14 cellular contexts compared by ENCODE assay signal in the genomic region with DNA sequence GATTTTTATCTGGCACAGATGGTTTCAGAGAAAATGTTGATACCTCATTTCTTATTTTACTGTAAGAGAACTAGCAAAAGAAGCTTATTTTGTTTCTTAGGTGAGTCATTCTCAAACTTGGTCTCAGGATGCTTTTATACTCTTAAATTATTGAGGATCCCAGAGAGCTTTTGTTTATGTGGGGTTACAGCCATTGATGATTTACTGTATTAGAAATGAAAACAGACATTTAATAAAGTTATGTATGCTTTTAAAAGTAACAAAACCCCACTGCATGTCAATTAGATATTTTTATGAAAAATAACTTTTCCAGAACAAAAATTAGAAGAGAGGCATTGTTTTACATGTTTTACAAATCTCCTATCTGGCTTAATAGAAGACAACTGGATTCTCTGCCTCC. TPM values are rescaled to one million over a fixed set of nuclear protein-coding genes. Genes with fewer than 3 reads are reported as not detected.
DNase-seq lines count a peak whose midpoint lies in the region; ATAC-seq, FAIRE-seq and TF ChIP-seq lines count a peak whose summit lies in the region.
"Had no signal": no experiment of that assay in that cellular context is flagged by ENCODE, and none has a peak within 500 bp of the region (broad histone marks: within the 10 kb centered on the region; RNA-seq: fewer than 3 reads in every experiment).

No MANE protein-coding gene starts in this region.

- H4K5ac ChIP-seq in H1 (ENCODE audit: insufficient read length, low read depth, low read length): no peak overlapping the region

- no peak overlapping the region for H2AK5ac ChIP-seq in H1 (ENCODE audit: low read depth, low read length)

- H3K9me3 ChIP-seq in H1 (ENCODE audit: insufficient read depth in 2 of 2, low read depth in 1 of 2, low read length in 1 of 2): no peaks in the 10 kb centered on the region

- no peak for TF ChIP-seq EP300 in H1 (IDR thresholded peaks at IDR 0.05; ENCODE audit: borderline replicate concordance in 1 of 2, low read depth in 2 of 2, low read length in 2 of 2)

- no peak overlapping the region for H3K4ac ChIP-seq in H1 (replicated peaks; ENCODE audit: insufficient read length, low read depth, low read length)

- H3K4me3 ChIP-seq in H1 (ENCODE audit: extremely low read depth in 1 of 4, insufficient read depth in 2 of 4, low read depth in 3 of 4, low read length in 4 of 4): peak overlapping the region in 1 of 4 experiments; percentile 100; a peak in 3 of 8 replicates
- H3K4me3 ChIP-seq: PC-9 had no signal

- DNase-seq in activated naive CD8-positive, alpha-beta T cell treated with anti-CD3 and anti-CD28 coated beads for 36 hours: no peak
- DNase-seq in HCEC 1CT (peak; percentile 14), H1 (ENCODE audit: low read depth in 1 of 2, low spot score in 2 of 2) (no peak), NCI-H1417 (lab: John Stamatoyannopoulos, UW) (no peak)
- DNase-seq: DMS 273 treated with DMSO at 0.1 percent for 48 hours, MM.1S, NCI-H1105, NCI-H187, NCI-H446 treated with DMSO at 0.1 percent for 48 hours, NCI-H748 treated with DMSO at 0.1 percent for 48 hours, PC-9 had no signal

- H3K23me2 ChIP-seq in H1 (ENCODE audit: low read depth, low read length): no peaks in the 10 kb centered on the region

- no peak for ATAC-seq in GM21515 (IDR thresholded peaks at IDR 0.05; ENCODE audit: unreplicated experiment)
- no peak for ATAC-seq in HG03520 (IDR thresholded peaks at IDR 0.05; ENCODE audit: unreplicated experiment)

- no peak overlapping the region for H3K9ac ChIP-seq in H1 (replicated peaks in 1 of 4; ENCODE audit: extremely low read depth in 1 of 4, low read depth in 3 of 4, low read length in 3 of 4)

- H2BK15ac ChIP-seq in H1 (ENCODE audit: low read length): no peak overlapping the region

- no peak overlapping the region for H2AFZ ChIP-seq in H1 (ENCODE audit: low read length)
- H2AFZ ChIP-seq: PC-9 had no signal

- H3K27ac ChIP-seq in H1 (ENCODE audit: low read depth, low read length): no peak overlapping the region
- H3K27ac ChIP-seq: PC-9 had no signal

- H3K36me3 ChIP-seq in H1 (ENCODE audit: control insufficient read depth in 2 of 4, insufficient read depth in 4 of 4, low read length in 3 of 4): peaks cover 0 to 35% (median 2%) of the 10 kb centered on the region in 4 experiments; a peak in 3 of 8 replicates

- H3K27ac Mint-ChIP-seq in activated naive CD8-positive, alpha-beta T cell: peak overlapping the region; percentile 54
- H3K27ac Mint-ChIP-seq in activated naive CD8-positive, alpha-beta T cell treated with anti-CD3 and anti-CD28 coated beads for 36 hours: no peak overlapping the region

- TF ChIP-seq CTCF in H1 (IDR thresholded peaks at IDR 0.05; ENCODE audit: control extremely low read depth in 1 of 3, insufficient read depth in 1 of 3, low read depth in 1 of 3, low read length in 3 of 3): no peak

- no peak overlapping the region for H2BK12ac ChIP-seq in H1 (ENCODE audit: low read depth, low read length)

- H3K79me2 ChIP-seq in H1 (ENCODE audit: control insufficient read depth in 1 of 2, insufficient read depth in 2 of 2, low read length in 2 of 2): peaks cover 67 to 100% of the 10 kb centered on the region in 2 experiments

- peaks cover 0 to 9% (median 3%) of the 10 kb centered on the region in 4 experiments; a peak in 3 of 7 replicates for H3K4me1 ChIP-seq in H1 (replicated peaks in 1 of 4; ENCODE audit: control insufficient read depth in 3 of 4, insufficient read depth in 4 of 4, low read length in 3 of 4)

- TF ChIP-seq RAD21 in H1 (IDR thresholded peaks at IDR 0.05 in 1 of 2, conservative IDR thresholded peaks at IDR 0.05 in 1 of 2; ENCODE audit: low read depth in 2 of 2, low read length in 2 of 2): no peak

- no peaks in the 10 kb centered on the region for H3K79me1 ChIP-seq in H1 (ENCODE audit: low read depth, low read length)

- H3K56ac ChIP-seq in H1 (replicated peaks; ENCODE audit: insufficient read length, low read depth, low read length): no peak overlapping the region

- H3K36me3 Mint-ChIP-seq in activated naive CD8-positive, alpha-beta T cell: no peaks in the 10 kb centered on the region
- H3K36me3 Mint-ChIP-seq in activated naive CD8-positive, alpha-beta T cell treated with anti-CD3 and anti-CD28 coated beads for 36 hours: peaks cover 20% of the 10 kb centered on the region

- H3K4me3 Mint-ChIP-seq in activated naive CD8-positive, alpha-beta T cell: peak overlapping the region; percentile 17
- no peak overlapping the region for H3K4me3 Mint-ChIP-seq in activated naive CD8-positive, alpha-beta T cell treated with anti-CD3 and anti-CD28 coated beads for 36 hours

- no peak overlapping the region for H2BK5ac ChIP-seq in H1 (ENCODE audit: low read depth, low read length)

- peak overlapping the region; percentile 13 to 88; a peak in 3 of 4 replicates for H3K4me2 ChIP-seq in H1 (ENCODE audit: insufficient read depth in 1 of 2, low read depth in 2 of 2, low read length in 2 of 2)
- H3K4me2 ChIP-seq: PC-9 had no signal

- H4K91ac ChIP-seq in H1 (replicated peaks; ENCODE audit: insufficient read length, low read length): no peak overlapping the region

- H3K4me1 Mint-ChIP-seq in activated naive CD8-positive, alpha-beta T cell (ENCODE audit: low read depth): peaks cover 66% of the 10 kb centered on the region
- H3K4me1 Mint-ChIP-seq in activated naive CD8-positive, alpha-beta T cell treated with anti-CD3 and anti-CD28 coated beads for 36 hours: peaks cover 41% of the 10 kb centered on the region

- H4K20me1 ChIP-seq in H1 (replicated peaks in 1 of 2; ENCODE audit: control insufficient read depth in 1 of 2, insufficient read depth in 2 of 2, low read length in 2 of 2): peaks cover 8 to 14% of the 10 kb centered on the region in 2 experiments

- H3K27me3 ChIP-seq in H1 (replicated peaks in 1 of 4; ENCODE audit: control insufficient read depth in 3 of 4, extremely low read depth in 1 of 4, insufficient read depth in 3 of 4, low read length in 3 of 4): no peaks in the 10 kb centered on the region

- H3K27me3 Mint-ChIP-seq in activated naive CD8-positive, alpha-beta T cell: no peaks in the 10 kb centered on the region
- no peaks in the 10 kb centered on the region for H3K27me3 Mint-ChIP-seq in activated naive CD8-positive, alpha-beta T cell treated with anti-CD3 and anti-CD28 coated beads for 36 hours

- H3K9me3 Mint-ChIP-seq in activated naive CD8-positive, alpha-beta T cell (ENCODE audit: low read depth): no peaks in the 10 kb centered on the region
- no peaks in the 10 kb centered on the region for H3K9me3 Mint-ChIP-seq in activated naive CD8-positive, alpha-beta T cell treated with anti-CD3 and anti-CD28 coated beads for 36 hours

- no peak for FAIRE-seq in H1 (lab: Jason Lieb, UNC)

- no peak overlapping the region for H3K14ac ChIP-seq in H1 (ENCODE audit: insufficient read length)

- no peak overlapping the region for H2BK20ac ChIP-seq in H1 (ENCODE audit: low read length)

- H3K23ac ChIP-seq in H1 (ENCODE audit: insufficient read length): no peak overlapping the region

- POLR2A ChIA-PET in H1 (lab: Charles Lee; ENCODE audit: partially characterized antibody): no interaction called here

- TF ChIP-seq POLR2A in H1 (IDR thresholded peaks at IDR 0.05; ENCODE audit: control extremely low read depth in 1 of 2, low read depth in 2 of 2, low read length in 2 of 2): no peak

- CTCF ChIA-PET in H1 (lab: Charles Lee; ENCODE audit: partially characterized antibody): interaction anchor here (0.6 to 2.3 kb wide), 2 partner anchors 17 to 32 kb away, joined by 3 to 4 read pairs; no protein-coding TSS in a partner anchor

- H3K18ac ChIP-seq in H1 (ENCODE audit: extremely low read depth, low read length): no peak overlapping the region

- no peak overlapping the region for H2BK120ac ChIP-seq in H1 (replicated peaks; ENCODE audit: low read depth, low read length)

- no peak overlapping the region for H4K8ac ChIP-seq in H1 (ENCODE audit: extremely low read depth, insufficient read depth, low read length)

TF ChIP-seq in H1, 55 proteins besides CTCF, POLR2A, EP300 and RAD21:
- TF ChIP-seq MAFK (IDR thresholded peaks at IDR 0.05; ENCODE audit: low read depth, low read length): no peak
- no peak for TF ChIP-seq SRF (IDR thresholded peaks at IDR 0.05; ENCODE audit: low read depth, low read length)
- TF ChIP-seq EGR1 (IDR thresholded peaks at IDR 0.05; ENCODE audit: borderline replicate concordance, low read depth, low read length): no peak
- no peak for TF ChIP-seq CHD2 (IDR thresholded peaks at IDR 0.05; ENCODE audit: low read length)
- no peak for TF ChIP-seq BACH1 (IDR thresholded peaks at IDR 0.05; ENCODE audit: low read length)
- TF ChIP-seq SUZ12 (IDR thresholded peaks at IDR 0.05; ENCODE audit: low read length): no peak
- TF ChIP-seq NRF1 (IDR thresholded peaks at IDR 0.05; ENCODE audit: low read depth, low read length): no peak

RNA-seq across cellular contexts. Expression of gene USP9X, which starts 12.1 kb away (rescaled TPM):
- total RNA-seq in activated naive CD8-positive, alpha-beta T cell treated with anti-CD3 and anti-CD28 coated beads for 36 hours: 10 to 100 TPM; 53.8 to 54.5 TPM
- 299 and 300 TPM in 2 replicates for total RNA-seq in H1 (2021; fragmentation: NEBNext Ultra II Directional; extraction: Animal tissue kit (Norgen Biotek cat#: 25700))
- polyA plus RNA-seq in H1 (2011; rRNA removed): 58.2 and 79.2 TPM in 2 replicates
- polyA plus RNA-seq in H1 (2011; cell fraction: cytosol; rRNA removed): 102 TPM
- polyA plus RNA-seq in H1 (2011; cell fraction: nucleus; rRNA removed): 114 TPM
- 119 to 210 TPM (median 146 TPM) in 4 replicates for polyA plus RNA-seq in H1 (2012, experiment 1 of 2)
- polyA plus RNA-seq in H1 (2012, experiment 2 of 2): 5.3 TPM
- 52.3 TPM for polyA plus RNA-seq in H1 (2013, experiment 1 of 2)
- 45.5 TPM for polyA plus RNA-seq in H1 (2013, experiment 2 of 2)
- 1,122 and 1,571 TPM in 2 replicates for polyA minus RNA-seq in H1 (2011; rRNA and poly(A)+ RNA removed)
- polyA minus RNA-seq in H1 (2011; cell fraction: cytosol; rRNA and poly(A)+ RNA removed): 404 TPM
- polyA minus RNA-seq in H1 (2011; cell fraction: nucleus; rRNA and poly(A)+ RNA removed): 796 TPM
